Comparison of ENCODE assay signal across 19 cellular contexts in genomic region chr5:155278524-155278923, GRCh38.
DNase-seq lines count a peak whose midpoint lies in the region; ATAC-seq, FAIRE-seq and TF ChIP-seq lines count a peak whose summit lies in the region.
"Had no signal": no experiment of that assay in that cellular context is flagged by ENCODE, and none has a peak within 500 bp of the region (broad histone marks: within the 10 kb centered on the region; RNA-seq: fewer than 3 reads in every experiment).

No MANE protein-coding gene starts in this region.

- H3K4me3 ChIP-seq in bronchial epithelial cell (ENCODE audit: low read depth, low read length) = no peak overlapping the region
- no peak overlapping the region for H3K4me3 ChIP-seq in right cardiac atrium (ENCODE audit: low read length)
- H3K4me3 ChIP-seq: GM12878, GM23248 had no signal

- peaks cover 3% of the 10 kb centered on the region for H3K4me1 ChIP-seq in right cardiac atrium (ENCODE audit: control insufficient read depth, insufficient read depth, low read length)
- H3K4me1 ChIP-seq: BE2C had no signal

- WGBS in right cardiac atrium = 63% methylated on average over 4 of the region's 4 CpGs

- ATAC-seq in Right ventricle myocardium inferior (peak; percentile 42), right cardiac atrium (peak; percentile 29 to 74)
- ATAC-seq: GM12878, HCT116, HepG2 had no signal

- H3K27me3 ChIP-seq in bronchial epithelial cell (ENCODE audit: control insufficient read depth, insufficient read depth, low read length) = no peaks in the 10 kb centered on the region
- no peaks in the 10 kb centered on the region for H3K27me3 ChIP-seq in right cardiac atrium (ENCODE audit: control insufficient read depth, insufficient read depth)
- H3K27me3 ChIP-seq: BE2C had no signal

- intact Hi-C loops in Right ventricle myocardium inferior (cut with DNase I) (no loop called here), cardiac septum (cut with DNase I) (no loop called here), right cardiac atrium (cut with DNase I) (no loop called here)

- peak; percentile 93 for FAIRE-seq in bronchial epithelial cell (lab: Jason Lieb, UNC)
- FAIRE-seq: A204.1, GM12878, GM18507, H54, HepG2, HTR-8/SVneo had no signal

- no peak for TF ChIP-seq CTCF in bronchial epithelial cell (IDR thresholded peaks at IDR 0.05; ENCODE audit: insufficient read depth, low read length, severe bottlenecking)

- H3K36me3 ChIP-seq in bronchial epithelial cell (ENCODE audit: control insufficient read depth, insufficient read depth, low read length) = no peaks in the 10 kb centered on the region
- H3K36me3 ChIP-seq: BE2C had no signal

- peak overlapping the region; percentile 24 for H3K27ac ChIP-seq in right cardiac atrium (ENCODE audit: low read length)
- H3K27ac ChIP-seq: C4-2B, GM23248 had no signal

- H3K9me3 ChIP-seq in right cardiac atrium (ENCODE audit: control insufficient read depth, low read length) = no peaks in the 10 kb centered on the region
- H3K9me3 ChIP-seq: BE2C had no signal

- DNase-seq in Right ventricle myocardium inferior (ENCODE audit: missing footprints) = no peak
- no peak for DNase-seq in cardiac septum (ENCODE audit: low spot score)
- no peak for DNase-seq in bronchial epithelial cell (ENCODE audit: low read depth)
- no peak for DNase-seq in right cardiac atrium
- no peak for DNase-seq in NCI-H1694 treated with DMSO at 0.1 percent for 48 hours (lab: John Stamatoyannopoulos, UW)
- no peak for DNase-seq in nucleus accumbens (lab: John Stamatoyannopoulos, UW)
- no peak for DNase-seq in NCI-H2029 treated with DMSO at 0.1 percent for 48 hours (lab: John Stamatoyannopoulos, UW)
- DNase-seq: BE2C; CD4-positive, alpha-beta memory T cell; DMS79; GM23248 had no signal
